19 cellular contexts compared by ENCODE assay signal in the genomic region with DNA sequence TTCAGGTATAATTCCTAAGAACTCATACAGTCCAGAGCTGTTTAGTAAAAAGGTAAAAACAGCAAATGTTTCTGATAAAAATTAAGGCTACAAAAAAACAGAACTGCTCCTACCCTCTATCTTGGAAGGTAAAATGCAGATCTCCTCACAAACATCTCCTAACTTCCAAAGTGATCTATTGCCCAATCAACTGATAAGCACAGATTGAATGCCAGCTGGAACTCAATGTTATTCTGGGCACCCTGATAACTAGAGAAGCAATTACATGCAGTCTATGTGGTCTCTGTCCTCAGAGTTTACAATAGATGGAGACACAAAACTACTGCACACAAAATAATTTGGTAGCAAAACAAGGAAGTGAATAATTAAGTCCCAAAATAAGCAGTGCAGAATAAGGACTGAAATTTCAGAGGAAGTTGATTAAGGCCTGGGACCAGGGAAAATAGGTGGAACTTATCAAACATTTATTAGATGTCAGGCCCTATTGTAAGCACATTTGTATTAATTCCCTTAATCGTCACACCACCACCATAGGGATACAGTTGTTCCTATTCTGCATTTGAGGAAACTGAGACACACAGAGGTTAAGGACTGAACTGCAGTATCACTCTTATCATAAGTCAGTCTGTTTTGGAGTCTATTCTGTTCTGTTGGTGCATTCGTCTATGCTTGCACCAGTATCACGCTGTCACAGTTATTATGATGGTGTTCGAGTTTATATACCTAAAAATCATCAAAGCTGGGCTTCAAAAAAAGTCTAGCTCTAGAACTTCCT.
DNase-seq lines count a peak whose midpoint lies in the region; ATAC-seq, FAIRE-seq and TF ChIP-seq lines count a peak whose summit lies in the region.
"Had no signal": no experiment of that assay in that cellular context is flagged by ENCODE, and none has a peak within 500 bp of the region (broad histone marks: within the 10 kb centered on the region; RNA-seq: fewer than 3 reads in every experiment).

No MANE protein-coding gene starts in this region.

- ATAC-seq in left colon (peak; percentile 43), HG03135 (IDR thresholded peaks at IDR 0.05; ENCODE audit: unreplicated experiment) (no peak), pancreas (no peak)
- ATAC-seq: A549, body of pancreas had no signal

- TF ChIP-seq EP300 in esophagus muscularis mucosa (IDR thresholded peaks at IDR 0.05): no peak

- intact Hi-C loops in MCF 10A (cut with micrococcal nuclease) (no loop called here), breast epithelium (cut with DNase I; ENCODE audit: low total_unique reads) (no loop called here), left colon (cut with DNase I, micrococcal nuclease) (no loop called here), pancreas (cut with DNase I) (no loop called here), esophagus muscularis mucosa (cut with DNase I) (no loop called here)

- peaks cover 31% of the 10 kb centered on the region for H3K4me1 Mint-ChIP-seq in MCF 10A (ENCODE audit: insufficient read depth, unreplicated experiment)
- H3K4me1 Mint-ChIP-seq: activated CD4-positive, alpha-beta T cell treated with anti-CD3 and anti-CD28 coated beads, Interleukin-2, amount 10 ng/mL, durations not matched to agents 24 days and 14 days; CD4-positive, CD25-positive, alpha-beta regulatory T cell had no signal

- H3K36me3 ChIP-seq in breast epithelium (no peaks in the 10 kb centered on the region), pancreas (no peaks in the 10 kb centered on the region), esophagus muscularis mucosa (no peaks in the 10 kb centered on the region)
- H3K36me3 ChIP-seq: HAP-1, spleen, thyroid gland had no signal

- H3K27ac Mint-ChIP-seq in MCF 10A (ENCODE audit: low read depth, unreplicated experiment): peak overlapping the region; percentile 73
- H3K27ac Mint-ChIP-seq: activated CD4-positive, alpha-beta T cell treated with anti-CD3 and anti-CD28 coated beads, Interleukin-2, amount 10 ng/mL, durations not matched to agents 24 days and 14 days; CD4-positive, CD25-positive, alpha-beta regulatory T cell; dendritic cell treated with granulocyte-macrophage colony-stimulating factor and Interleukin-4, amounts not matched to agents 40 ng/mL and 50 ng/mL, for 4 days had no signal

- no peaks in the 10 kb centered on the region for H3K27me3 Mint-ChIP-seq in MCF 10A (ENCODE audit: insufficient read depth, unreplicated experiment)
- H3K27me3 Mint-ChIP-seq: activated CD4-positive, alpha-beta T cell treated with anti-CD3 and anti-CD28 coated beads, Interleukin-2, amount 10 ng/mL, durations not matched to agents 24 days and 14 days; CD4-positive, CD25-positive, alpha-beta regulatory T cell; dendritic cell treated with granulocyte-macrophage colony-stimulating factor and Interleukin-4, amounts not matched to agents 40 ng/mL and 50 ng/mL, for 4 days had no signal

- CTCF ChIA-PET in MCF 10A (lab: Yijun Ruan, JAX): interaction anchor here (0.6 kb wide), 1 partner anchor 91 kb away, joined by 3 read pairs; no protein-coding TSS in a partner anchor

- TF ChIP-seq CTCF in MCF 10A (IDR thresholded peaks at IDR 0.05; ENCODE audit: unreplicated experiment) (no peak), breast epithelium (IDR thresholded peaks at IDR 0.05) (no peak), pancreas (IDR thresholded peaks at IDR 0.05) (no peak), esophagus muscularis mucosa (IDR thresholded peaks at IDR 0.05) (no peak)

- TF ChIP-seq POLR2A in breast epithelium (IDR thresholded peaks at IDR 0.05): no peak
- TF ChIP-seq POLR2A in esophagus muscularis mucosa (IDR thresholded peaks at IDR 0.05; ENCODE audit: low read depth): no peak

- H3K9me3 ChIP-seq in breast epithelium (no peaks in the 10 kb centered on the region), pancreas (no peaks in the 10 kb centered on the region), esophagus muscularis mucosa (no peaks in the 10 kb centered on the region)
- H3K9me3 ChIP-seq: A549, body of pancreas, HAP-1, thyroid gland had no signal

- no peaks in the 10 kb centered on the region for H3K27me3 ChIP-seq in breast epithelium
- no peaks in the 10 kb centered on the region for H3K27me3 ChIP-seq in pancreas
- no peaks in the 10 kb centered on the region for H3K27me3 ChIP-seq in esophagus muscularis mucosa
- H3K27me3 ChIP-seq: body of pancreas, spleen, thyroid gland had no signal

- no peaks in the 10 kb centered on the region for H3K36me3 Mint-ChIP-seq in MCF 10A (ENCODE audit: insufficient read depth, unreplicated experiment)
- H3K36me3 Mint-ChIP-seq: CD4-positive, CD25-positive, alpha-beta regulatory T cell had no signal

- BruUV-seq in MCF 10A (replicated peaks; lab: Mats Ljungman, UMichigan): no TSS peak

- no peak overlapping the region for H3K4me3 Mint-ChIP-seq in MCF 10A (ENCODE audit: unreplicated experiment)
- H3K4me3 Mint-ChIP-seq: activated CD4-positive, alpha-beta T cell treated with anti-CD3 and anti-CD28 coated beads, Interleukin-2, amount 10 ng/mL, durations not matched to agents 24 days and 14 days; CD4-positive, CD25-positive, alpha-beta regulatory T cell; dendritic cell treated with granulocyte-macrophage colony-stimulating factor and Interleukin-4, amounts not matched to agents 40 ng/mL and 50 ng/mL, for 4 days had no signal

- H3K4me3 ChIP-seq in breast epithelium (no peak overlapping the region), pancreas (no peak overlapping the region), esophagus muscularis mucosa (no peak overlapping the region)
- H3K4me3 ChIP-seq: A549, body of pancreas, HAP-1, spleen, thyroid gland had no signal

- H3K9me3 Mint-ChIP-seq in MCF 10A (ENCODE audit: unreplicated experiment): no peaks in the 10 kb centered on the region
- H3K9me3 Mint-ChIP-seq: dendritic cell treated with granulocyte-macrophage colony-stimulating factor and Interleukin-4, amounts not matched to agents 40 ng/mL and 50 ng/mL, for 4 days had no signal

- POLR2A ChIA-PET in MCF 10A (lab: Yijun Ruan, JAX): no interaction called here

- 64 to 72% methylated on average over 4 of the region's 4 CpGs for WGBS in pancreas, 2 donors
- 90% methylated on average over 4 of the region's 4 CpGs for WGBS in esophagus muscularis mucosa

- no peak for FAIRE-seq in pancreas (lab: Jason Lieb, UNC)
- FAIRE-seq: A549, TTC549 had no signal

- H3K27ac ChIP-seq in breast epithelium: no peak overlapping the region
- H3K27ac ChIP-seq in pancreas: no peak overlapping the region
- no peak overlapping the region for H3K27ac ChIP-seq in esophagus muscularis mucosa (replicated peaks in 1 of 4)
- H3K27ac ChIP-seq: A549, body of pancreas, spleen, thyroid gland had no signal

- DNase-seq in MCF 10A (ENCODE audit: unreplicated experiment): no peak
- DNase-seq in breast epithelium (ENCODE audit: low spot score in 2 of 2): no peak
- peak; percentile 24 for DNase-seq in RPMI7951 (ENCODE audit: low read depth)
- DNase-seq in left colon: no peak
- DNase-seq in pancreas: no peak
- no peak for DNase-seq in esophagus muscularis mucosa (ENCODE audit: extremely low spot score)
- no peak for DNase-seq in dedifferentiated amniotic fluid mesenchymal stem cell (ENCODE audit: extremely low spot score)
- DNase-seq: activated CD4-positive, alpha-beta T cell treated with anti-CD3 and anti-CD28 coated beads, Interleukin-2, amount 10 ng/mL, durations not matched to agents 24 days and 14 days; activated CD8-positive, alpha-beta memory T cell treated with anti-CD3 and anti-CD28 coated beads, Interleukin-2, amount 50 U/mL, for 4 hours; body of pancreas; CD4-positive, CD25-positive, alpha-beta regulatory T cell; NCI-H1694; spleen; thyroid gland had no signal

- no peaks in the 10 kb centered on the region for H3K4me1 ChIP-seq in breast epithelium
- H3K4me1 ChIP-seq in pancreas: no peaks in the 10 kb centered on the region
- peaks cover 2 to 17% (median 10%) of the 10 kb centered on the region in 4 donors for H3K4me1 ChIP-seq in esophagus muscularis mucosa
- H3K4me1 ChIP-seq: A549, body of pancreas, HAP-1, spleen, thyroid gland had no signal
